In genomic region chr2:95165371-95166064, GRCh38 we compare ENCODE assay signal across 8 cellular contexts. TPM values are rescaled to one million over a fixed set of nuclear protein-coding genes. Genes with fewer than 3 reads are reported as not detected.
DNase-seq lines count a peak whose midpoint lies in the region; ATAC-seq and TF ChIP-seq lines count a peak whose summit lies in the region.

Gene ZNF2, plus strand, starts transcription at chr2:95165809. Its CDS starts 10,418 bp downstream, at chr2:95176227.

- no peaks in the 10 kb centered on the region for H3K9me2 ChIP-seq in DOHH2 (replicated peaks; ENCODE audit: control insufficient read depth, low read length)

- no peak for TF ChIP-seq CTCF in DOHH2 (IDR thresholded peaks at IDR 0.05; ENCODE audit: low read depth, low read length, poor library complexity, severe bottlenecking)
- TF ChIP-seq CTCF in Peyer's patch (IDR thresholded peaks at IDR 0.05): peak in 1 of 6 experiments; percentile 17
- peak in 1 of 6 experiments; percentile 46 for TF ChIP-seq CTCF in esophagus squamous epithelium (IDR thresholded peaks at IDR 0.05)

- peaks cover 6% of the 10 kb centered on the region; the same call in 1 of the 2 replicates for H3K36me3 ChIP-seq in DOHH2 (ENCODE audit: control insufficient read depth, low read length)
- no peaks in the 10 kb centered on the region for H3K36me3 ChIP-seq in KOPT-K1 (ENCODE audit: insufficient read depth, low read length)
- no peaks in the 10 kb centered on the region for H3K36me3 ChIP-seq in Peyer's patch
- no peaks in the 10 kb centered on the region for H3K36me3 ChIP-seq in esophagus squamous epithelium
- no peaks in the 10 kb centered on the region for H3K36me3 ChIP-seq in muscle layer of duodenum (ENCODE audit: control insufficient read depth in 1 of 2, insufficient read depth in 2 of 2, low read length in 2 of 2)

- intact Hi-C loops in esophagus squamous epithelium (cut with DNase I): no loop called here

- peak within 1 kb of the TSS; percentile 98 for H3K4me3 ChIP-seq in DOHH2 (ENCODE audit: low read length)
- peak within 1 kb of the TSS; percentile 63 to 95 (median 74) for H3K4me3 ChIP-seq in Peyer's patch
- peak within 1 kb of the TSS; percentile 79 to 96 (median 84) for H3K4me3 ChIP-seq in esophagus squamous epithelium
- peak within 1 kb of the TSS; percentile 89 to 97 for H3K4me3 ChIP-seq in muscle layer of duodenum (ENCODE audit: low read depth in 1 of 2, low read length in 2 of 2)

- H3K9me3 ChIP-seq in DOHH2 (ENCODE audit: control insufficient read depth, insufficient read depth, low read length) (no peaks in the 10 kb centered on the region), KOPT-K1 (ENCODE audit: insufficient read depth, low read length, poor library complexity, severe bottlenecking) (no peaks in the 10 kb centered on the region), Peyer's patch (no peaks in the 10 kb centered on the region), esophagus squamous epithelium (no peaks in the 10 kb centered on the region), muscle layer of duodenum (ENCODE audit: control insufficient read depth in 1 of 2, low read length in 2 of 2) (no peaks in the 10 kb centered on the region)

- peak; percentile 50 to 73 for TF ChIP-seq POLR2A in Peyer's patch (IDR thresholded peaks at IDR 0.05)
- peak in 3 of 4 donors; percentile 45 to 59 (median 51) for TF ChIP-seq POLR2A in esophagus squamous epithelium (IDR thresholded peaks at IDR 0.05)

- DNase-seq in Peyer's patch (peak; percentile 98 to 99 (median 98)), activated T-helper 1 cell treated with Interleukin-2 at 50 U/mL for 16 hours (ENCODE audit: low read depth) (peak; percentile 94), esophagus squamous epithelium (lab: John Stamatoyannopoulos, UW) (peak; percentile 82)
- peak; percentile 96 for DNase-seq in stimulated activated CD8-positive, alpha-beta memory T cell treated with anti-CD3 and anti-CD28 coated beads, Interleukin-7, amount 100 ng/mL, for 24 hours (ENCODE audit: low read depth)

- peak; percentile 90 for ATAC-seq in GM21825 (IDR thresholded peaks at IDR 0.05; ENCODE audit: unreplicated experiment)

- no peaks in the 10 kb centered on the region for H3K27me3 ChIP-seq in DOHH2 (ENCODE audit: control insufficient read depth, low read length)
- H3K27me3 ChIP-seq in Peyer's patch: no peaks in the 10 kb centered on the region
- no peaks in the 10 kb centered on the region for H3K27me3 ChIP-seq in esophagus squamous epithelium
- H3K27me3 ChIP-seq in muscle layer of duodenum (ENCODE audit: low read depth, low read length): no peaks in the 10 kb centered on the region

- H3K27ac ChIP-seq in DOHH2 (ENCODE audit: low read depth, low read length): peak within 1 kb of the TSS; percentile 25; the same call in 1 of the 2 replicates
- peak within 1 kb of the TSS; percentile 92 for H3K27ac ChIP-seq in KOPT-K1 (ENCODE audit: low read depth, low read length, poor library complexity, severe bottlenecking)
- H3K27ac ChIP-seq in Peyer's patch: peak within 1 kb of the TSS; percentile 80 to 91 (median 88)
- peak within 1 kb of the TSS; percentile 91 to 96 (median 96) for H3K27ac ChIP-seq in esophagus squamous epithelium
- H3K27ac ChIP-seq in muscle layer of duodenum (ENCODE audit: low read length): peak within 1 kb of the TSS; percentile 98

- peaks cover 35% of the 10 kb centered on the region for H3K79me2 ChIP-seq in DOHH2 (ENCODE audit: control insufficient read depth, low read length)

- H3K4me1 ChIP-seq in DOHH2 (ENCODE audit: control insufficient read depth, low read length) (peaks cover 22% of the 10 kb centered on the region), Peyer's patch (peaks cover 0 to 19% (median 8%) of the 10 kb centered on the region in 4 donors), esophagus squamous epithelium (peaks cover 6 to 31% (median 20%) of the 10 kb centered on the region in 3 donors), muscle layer of duodenum (ENCODE audit: control insufficient read depth in 1 of 2, insufficient read depth in 2 of 2, low read length in 2 of 2) (peaks cover 10 to 17% of the 10 kb centered on the region in 2 donors)

- WGBS in esophagus squamous epithelium, 2 donors: 0 to 1% methylated on average over 12 to 31 of the region's 56 CpGs

- peak within 1 kb of the TSS; percentile 96 for H3K4me2 ChIP-seq in DOHH2 (ENCODE audit: low read length)

- H4K20me1 ChIP-seq in DOHH2 (ENCODE audit: control insufficient read depth, insufficient read depth, low read depth, low read length): no peaks in the 10 kb centered on the region

- H3F3A ChIP-seq in DOHH2 (ENCODE audit: control insufficient read depth, insufficient read depth): peaks cover 5% of the 10 kb centered on the region; the same call in 1 of the 2 replicates

RNA-seq across cellular contexts. Expression of gene ZNF2, which starts in this region (rescaled TPM):
- total RNA-seq in Peyer's patch: 1 to 10 TPM in 3 of 4 donors, not detected in 1; 3.2 to 3.8 (median 3.7) TPM
- 1 to 10 TPM; 2.8 to 4.0 (median 3.4) TPM for total RNA-seq in esophagus squamous epithelium

Comparison
In these comparisons a context has a peak if more than half of its experiments do, and no peak if none do; other contexts are left out.
1. Peak in every context shown above with its lines: DNase-seq, ATAC-seq, H3K4me3 ChIP-seq and H3K27ac ChIP-seq.
2. H3K27ac ChIP-seq: peak in every context shown above with its lines; median percentile 98 in muscle layer of duodenum; 96 in esophagus squamous epithelium; 92 in KOPT-K1; 88 in Peyer's patch; 25 in DOHH2.